In the genomic region with DNA sequence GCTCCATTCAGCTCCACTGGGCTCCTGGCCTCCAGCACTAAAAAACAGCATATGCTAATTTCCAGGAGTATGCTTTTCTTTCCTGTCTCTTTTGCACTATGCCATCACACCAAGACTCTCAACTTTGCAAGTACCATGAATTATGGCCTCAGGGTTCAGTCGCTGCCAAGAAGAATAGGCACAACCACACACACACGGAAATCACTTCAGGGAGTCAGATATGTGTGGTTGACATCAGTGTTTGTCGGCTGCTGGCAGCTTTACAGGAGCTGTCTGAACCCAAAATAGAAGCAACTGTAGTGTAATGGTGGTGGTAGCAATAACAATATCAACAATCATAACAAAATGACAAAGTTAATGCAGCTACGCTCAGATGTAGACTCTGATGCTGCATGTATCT, we compare ENCODE assay signal across 22 cellular contexts.
DNase-seq lines count a peak whose midpoint lies in the region; ATAC-seq and TF ChIP-seq lines count a peak whose summit lies in the region.
"Had no signal": no experiment of that assay in that cellular context is flagged by ENCODE, and none has a peak within 500 bp of the region (broad histone marks: within the 10 kb centered on the region; RNA-seq: fewer than 3 reads in every experiment).

No MANE protein-coding gene starts in this region.

- DNase-seq in NCI-H510A treated with DMSO at 0.1 percent for 48 hours (lab: John Stamatoyannopoulos, UW) (peak; percentile 7), NCI-H510A (lab: John Stamatoyannopoulos, UW) (no peak), NCI-H446 (lab: John Stamatoyannopoulos, UW) (peak; percentile 10 to 30), fibroblast of pulmonary artery (ENCODE audit: low read depth) (peak; percentile 5), RKO (ENCODE audit: low spot score) (no peak), SKM-1 (lab: John Stamatoyannopoulos, UW; ENCODE audit: unreplicated experiment) (no peak)
- DNase-seq: 8988T; activated CD4-positive, alpha-beta T cell treated with anti-CD3 and anti-CD28 coated beads for 1 hour; DMS53; effector memory CD8-positive, alpha-beta T cell; left colon; naive thymus-derived CD4-positive, alpha-beta T cell; NCI-H1092 treated with DMSO at 0.1 percent for 48 hours; NCI-H2081 treated with DMSO at 0.1 percent for 48 hours; spleen; stimulated activated CD4-positive, alpha-beta T cell treated with anti-CD3 and anti-CD28 coated beads, Interleukin-4, amount 100 ng/mL, for 1 hour; stimulated activated naive CD4-positive, alpha-beta T cell; SW 1271 had no signal

- no peak for TF ChIP-seq CTCF in fibroblast of pulmonary artery (IDR thresholded peaks at IDR 0.05; ENCODE audit: low read length, missing control alignments)

- no peak overlapping the region for H3K4me3 ChIP-seq in fibroblast of pulmonary artery (replicated peaks; ENCODE audit: low read depth, low read length)
- H3K4me3 ChIP-seq: ascending aorta, spleen, thoracic aorta had no signal

- ATAC-seq in HG03159 (IDR thresholded peaks at IDR 0.05; ENCODE audit: unreplicated experiment) (no peak), HG03521 (IDR thresholded peaks at IDR 0.05; ENCODE audit: unreplicated experiment) (no peak)
- ATAC-seq: effector memory CD8-positive, alpha-beta T cell; left colon; naive thymus-derived CD4-positive, alpha-beta T cell had no signal

Comparison
In these comparisons a context has a peak if more than half of its experiments do, and no peak if none do; other contexts are left out.
1. DNase-seq: peak in NCI-H510A treated with DMSO at 0.1 percent for 48 hours (single experiment), NCI-H446 (2 of 2) and fibroblast of pulmonary artery (single experiment); none in NCI-H510A (single experiment), RKO (single experiment) and SKM-1 (single experiment).